ENCODE assay signal across 24 cellular contexts in the genomic region with DNA sequence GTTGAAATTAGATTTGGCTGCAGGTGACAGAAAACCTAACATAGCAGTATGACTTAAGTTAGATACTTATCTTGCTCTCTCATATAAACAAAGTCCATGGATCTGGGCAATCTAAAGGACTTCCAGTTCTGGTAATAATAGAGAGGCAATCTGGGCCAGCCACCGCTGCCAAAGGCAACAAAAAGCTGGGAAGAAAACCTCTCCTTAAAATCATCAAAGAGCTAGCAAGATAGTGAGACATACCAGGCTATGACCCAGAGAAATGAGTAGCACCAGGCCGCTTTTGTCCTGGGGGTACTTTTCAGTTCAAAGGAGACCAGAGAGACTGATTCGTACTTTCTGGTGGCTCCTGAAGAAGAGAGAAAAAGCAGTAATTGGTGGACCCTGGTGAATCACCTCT.
"Had no signal": no experiment of that assay in that cellular context is flagged by ENCODE, and none has a peak within 500 bp of the region (broad histone marks: within the 10 kb centered on the region; RNA-seq: fewer than 3 reads in every experiment).

No MANE protein-coding gene starts in this region.

- DNase-seq: activated CD4-positive, alpha-beta memory T cell treated with anti-CD3 and anti-CD28 coated beads, Interleukin-2, amount 10 ng/mL, durations not matched to agents 7 days and 5 days; activated CD4-positive, alpha-beta T cell treated with anti-CD3 and anti-CD28 coated beads, Interleukin-2, amount 10 ng/mL, durations not matched to agents 7 days and 5 days; activated CD4-positive, CD25-positive, alpha-beta regulatory T cell treated with anti-CD3 and anti-CD28 coated beads, Interleukin-2, amount 50 U/mL, for 72 hours; activated CD8-positive, alpha-beta memory T cell treated with anti-CD3 and anti-CD28 coated beads, Interleukin-2, amount 10 ng/mL, durations not matched to agents 7 days and 5 days; activated naive CD4-positive, alpha-beta T cell treated with Interleukin-2 at 50 U/mL for 16 hours; activated naive CD8-positive, alpha-beta T cell treated with anti-CD3 and anti-CD28 coated beads for 36 hours; activated T-cell treated with anti-CD3 and anti-CD28 coated beads, Interleukin-2, amount 50 U/mL, for 72 hours; adrenal gland; aorta; brain microvascular endothelial cell; dorsolateral prefrontal cortex; effector memory CD4-positive, alpha-beta T cell; heart right ventricle; kidney glomerular epithelial cell; lower lobe of right lung; mesenchymal stem cell; posterior cingulate gyrus; right cardiac atrium; stimulated activated CD4-positive, alpha-beta T cell treated with anti-CD3 and anti-CD28 coated beads, Interleukin-2, amount 100 ng/mL, for 48 hours; stimulated activated naive CD8-positive, alpha-beta T cell treated with anti-CD3 and anti-CD28 coated beads, Interleukin-15, Interleukin-2, amounts not matched to agents 100 U/mL and 50 U/mL, for 24 hours; upper lobe of left lung had no signal

- H3K4me1 ChIP-seq: adrenal gland, lower lobe of right lung, upper lobe of left lung had no signal

- H3K27me3 Mint-ChIP-seq: activated CD4-positive, alpha-beta memory T cell treated with anti-CD3 and anti-CD28 coated beads, Interleukin-2, amount 10 ng/mL, durations not matched to agents 7 days and 5 days; activated CD4-positive, alpha-beta T cell treated with anti-CD3 and anti-CD28 coated beads, Interleukin-2, amount 10 ng/mL, durations not matched to agents 7 days and 5 days; activated CD8-positive, alpha-beta memory T cell treated with anti-CD3 and anti-CD28 coated beads, Interleukin-2, amount 10 ng/mL, durations not matched to agents 7 days and 5 days had no signal

- H3K36me3 ChIP-seq: adrenal gland, brain microvascular endothelial cell, heart right ventricle, lower lobe of right lung, upper lobe of left lung had no signal

- H3K27ac ChIP-seq: adrenal gland, brain microvascular endothelial cell, coronary artery, dorsolateral prefrontal cortex, heart right ventricle, lower lobe of right lung, upper lobe of left lung had no signal

- ATAC-seq: activated CD8-positive, alpha-beta memory T cell treated with anti-CD3 and anti-CD28 coated beads, Interleukin-2, amount 10 ng/mL, durations not matched to agents 7 days and 5 days; activated T-cell treated with anti-CD3 and anti-CD28 coated beads, Interleukin-2, amount 50 U/mL, for 72 hours; heart right ventricle; left lobe of liver; lower lobe of right lung; natural killer cell treated with Interleukin-12 subunit alpha and Interleukin-12 subunit beta and Interleukin-15 and Interleukin-18, amount 100 ng/mL, for 72 hours; right cardiac atrium; stimulated activated naive CD8-positive, alpha-beta T cell treated with anti-CD3 and anti-CD28 coated beads, Interleukin-15, Interleukin-2, amounts not matched to agents 100 U/mL and 50 U/mL, for 24 hours had no signal

- H3K9me3 Mint-ChIP-seq: natural killer cell treated with Interleukin-12 subunit alpha and Interleukin-12 subunit beta and Interleukin-15 and Interleukin-18, amount 100 ng/mL, for 72 hours had no signal

- H3K4me3 ChIP-seq: adrenal gland, coronary artery, dorsolateral prefrontal cortex, heart right ventricle, lower lobe of right lung, upper lobe of left lung had no signal

- H3K4me3 Mint-ChIP-seq: activated CD4-positive, alpha-beta memory T cell treated with anti-CD3 and anti-CD28 coated beads, Interleukin-2, amount 10 ng/mL, durations not matched to agents 7 days and 5 days; activated CD4-positive, alpha-beta T cell treated with anti-CD3 and anti-CD28 coated beads, Interleukin-2, amount 10 ng/mL, durations not matched to agents 7 days and 5 days; activated CD8-positive, alpha-beta memory T cell treated with anti-CD3 and anti-CD28 coated beads, Interleukin-2, amount 10 ng/mL, durations not matched to agents 7 days and 5 days; activated naive CD8-positive, alpha-beta T cell treated with anti-CD3 and anti-CD28 coated beads for 36 hours; activated T-cell treated with anti-CD3 and anti-CD28 coated beads, Interleukin-2, amount 50 U/mL, for 72 hours; natural killer cell treated with Interleukin-12 subunit alpha and Interleukin-12 subunit beta and Interleukin-15 and Interleukin-18, amount 100 ng/mL, for 72 hours had no signal

- H3K27ac Mint-ChIP-seq: activated CD4-positive, alpha-beta memory T cell treated with anti-CD3 and anti-CD28 coated beads, Interleukin-2, amount 10 ng/mL, durations not matched to agents 7 days and 5 days; activated CD4-positive, alpha-beta T cell treated with anti-CD3 and anti-CD28 coated beads, Interleukin-2, amount 10 ng/mL, durations not matched to agents 7 days and 5 days; activated naive CD8-positive, alpha-beta T cell treated with anti-CD3 and anti-CD28 coated beads for 36 hours; activated T-cell treated with anti-CD3 and anti-CD28 coated beads, Interleukin-2, amount 50 U/mL, for 72 hours; natural killer cell treated with Interleukin-12 subunit alpha and Interleukin-12 subunit beta and Interleukin-15 and Interleukin-18, amount 100 ng/mL, for 72 hours had no signal

- H3K9me3 ChIP-seq: adrenal gland, lower lobe of right lung, upper lobe of left lung had no signal

- H3K27me3 ChIP-seq: adrenal gland, brain microvascular endothelial cell, dorsolateral prefrontal cortex, upper lobe of left lung had no signal
